1 cellular context compared by ENCODE assay signal in the genomic region with DNA sequence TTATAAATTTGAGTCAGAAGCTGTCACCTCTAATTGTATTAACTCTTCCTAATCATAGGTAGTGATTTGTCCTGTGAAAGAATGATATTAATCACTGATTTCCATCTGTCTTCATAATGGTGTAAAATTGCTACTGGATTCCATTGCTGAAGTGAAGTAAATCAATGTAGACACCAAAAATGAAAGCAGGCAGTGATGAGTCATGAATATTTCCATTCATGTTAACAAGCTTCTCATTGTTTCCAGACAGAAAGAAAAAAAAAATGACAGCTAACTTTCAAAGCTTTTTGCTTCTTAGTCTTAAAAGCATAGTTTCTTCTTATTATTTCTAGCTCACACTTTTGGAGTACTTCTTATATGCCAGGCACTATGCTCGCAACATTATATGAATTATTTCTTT.
A peak's percentile ranks its signal among the peaks of the same experiment; 100 is the strongest.
TF ChIP-seq lines count a peak whose summit lies in the region.

No MANE protein-coding gene starts in this region.

TF ChIP-seq in K562, 482 proteins besides CTCF, POLR2A, EP300 and RAD21 (continued from another document):
- no peak for TF ChIP-seq PBX2 (CRISPR knock-in tag; IDR thresholded peaks at IDR 0.05; ENCODE audit: low read depth)
- peak; percentile 69 for TF ChIP-seq PBX2 (tag; conservative IDR thresholded peaks at IDR 0.05; ENCODE audit: low read depth)
- TF ChIP-seq C11orf30 (IDR thresholded peaks at IDR 0.05; ENCODE audit: low read depth), result peak; percentile 54; the same call in 1 of the 2 replicates
- TF ChIP-seq E2F6 (IDR thresholded peaks at IDR 0.05; ENCODE audit: borderline replicate concordance in 1 of 2, extremely low read depth in 1 of 2, insufficient read depth in 1 of 2, insufficient read length in 1 of 2, low read depth in 1 of 2, low read length in 1 of 2, poor library complexity in 1 of 2, severe bottlenecking in 1 of 2), result no peak
- peak; percentile 67 for TF ChIP-seq MEIS2 (IDR thresholded peaks at IDR 0.05; ENCODE audit: partially characterized antibody)
- TF ChIP-seq EGR1 (conservative IDR thresholded peaks at IDR 0.05), result no peak
- TF ChIP-seq KHSRP (IDR thresholded peaks at IDR 0.05), result no peak
- TF ChIP-seq CLOCK (CRISPR knock-in tag; IDR thresholded peaks at IDR 0.05; ENCODE audit: borderline replicate concordance), result no peak
- no peak for TF ChIP-seq CREB3L1 (IDR thresholded peaks at IDR 0.05; ENCODE audit: borderline replicate concordance, low read depth)
- no peak for TF ChIP-seq LEF1 (IDR thresholded peaks at IDR 0.05)
- TF ChIP-seq, protein P1, sequence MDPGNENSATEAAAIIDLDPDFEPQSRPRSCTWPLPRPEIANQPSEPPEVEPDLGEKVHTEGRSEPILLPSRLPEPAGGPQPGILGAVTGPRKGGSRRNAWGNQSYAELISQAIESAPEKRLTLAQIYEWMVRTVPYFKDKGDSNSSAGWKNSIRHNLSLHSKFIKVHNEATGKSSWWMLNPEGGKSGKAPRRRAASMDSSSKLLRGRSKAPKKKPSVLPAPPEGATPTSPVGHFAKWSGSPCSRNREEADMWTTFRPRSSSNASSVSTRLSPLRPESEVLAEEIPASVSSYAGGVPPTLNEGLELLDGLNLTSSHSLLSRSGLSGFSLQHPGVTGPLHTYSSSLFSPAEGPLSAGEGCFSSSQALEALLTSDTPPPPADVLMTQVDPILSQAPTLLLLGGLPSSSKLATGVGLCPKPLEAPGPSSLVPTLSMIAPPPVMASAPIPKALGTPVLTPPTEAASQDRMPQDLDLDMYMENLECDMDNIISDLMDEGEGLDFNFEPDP (CRISPR knock-in tag; IDR thresholded peaks at IDR 0.05), result no peak
- no peak for TF ChIP-seq SUPT5H (IDR thresholded peaks at IDR 0.05)
- TF ChIP-seq XRCC3 (IDR thresholded peaks at IDR 0.05), result no peak
- no peak for TF ChIP-seq ZMIZ1 (IDR thresholded peaks at IDR 0.05; ENCODE audit: low read depth in 2 of 2, low read length in 2 of 2)
- TF ChIP-seq, protein P2, sequence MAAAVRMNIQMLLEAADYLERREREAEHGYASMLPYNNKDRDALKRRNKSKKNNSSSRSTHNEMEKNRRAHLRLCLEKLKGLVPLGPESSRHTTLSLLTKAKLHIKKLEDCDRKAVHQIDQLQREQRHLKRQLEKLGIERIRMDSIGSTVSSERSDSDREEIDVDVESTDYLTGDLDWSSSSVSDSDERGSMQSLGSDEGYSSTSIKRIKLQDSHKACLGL (CRISPR knock-in tag; IDR thresholded peaks at IDR 0.05; ENCODE audit: borderline replicate concordance, poor library complexity, severe bottlenecking), result no peak
- TF ChIP-seq ZBTB11 (CRISPR knock-in tag; IDR thresholded peaks at IDR 0.05), result no peak
- no peak for TF ChIP-seq GATAD2A (IDR thresholded peaks at IDR 0.05)
- TF ChIP-seq E4F1 (CRISPR knock-in tag; IDR thresholded peaks at IDR 0.05; ENCODE audit: borderline replicate concordance), result no peak
- no peak for TF ChIP-seq ZBTB49 (CRISPR knock-in tag; IDR thresholded peaks at IDR 0.05; ENCODE audit: borderline replicate concordance)
- TF ChIP-seq FOSL1 (tag; conservative IDR thresholded peaks at IDR 0.05), result peak; percentile 75
- no peak for TF ChIP-seq ILK (tag; IDR thresholded peaks at IDR 0.05; ENCODE audit: borderline replicate concordance, low read depth)
- TF ChIP-seq ZNF696 (CRISPR knock-in tag; conservative IDR thresholded peaks at IDR 0.05), result no peak
